ENCODE assay signal across 1 cellular context in the genomic region with DNA sequence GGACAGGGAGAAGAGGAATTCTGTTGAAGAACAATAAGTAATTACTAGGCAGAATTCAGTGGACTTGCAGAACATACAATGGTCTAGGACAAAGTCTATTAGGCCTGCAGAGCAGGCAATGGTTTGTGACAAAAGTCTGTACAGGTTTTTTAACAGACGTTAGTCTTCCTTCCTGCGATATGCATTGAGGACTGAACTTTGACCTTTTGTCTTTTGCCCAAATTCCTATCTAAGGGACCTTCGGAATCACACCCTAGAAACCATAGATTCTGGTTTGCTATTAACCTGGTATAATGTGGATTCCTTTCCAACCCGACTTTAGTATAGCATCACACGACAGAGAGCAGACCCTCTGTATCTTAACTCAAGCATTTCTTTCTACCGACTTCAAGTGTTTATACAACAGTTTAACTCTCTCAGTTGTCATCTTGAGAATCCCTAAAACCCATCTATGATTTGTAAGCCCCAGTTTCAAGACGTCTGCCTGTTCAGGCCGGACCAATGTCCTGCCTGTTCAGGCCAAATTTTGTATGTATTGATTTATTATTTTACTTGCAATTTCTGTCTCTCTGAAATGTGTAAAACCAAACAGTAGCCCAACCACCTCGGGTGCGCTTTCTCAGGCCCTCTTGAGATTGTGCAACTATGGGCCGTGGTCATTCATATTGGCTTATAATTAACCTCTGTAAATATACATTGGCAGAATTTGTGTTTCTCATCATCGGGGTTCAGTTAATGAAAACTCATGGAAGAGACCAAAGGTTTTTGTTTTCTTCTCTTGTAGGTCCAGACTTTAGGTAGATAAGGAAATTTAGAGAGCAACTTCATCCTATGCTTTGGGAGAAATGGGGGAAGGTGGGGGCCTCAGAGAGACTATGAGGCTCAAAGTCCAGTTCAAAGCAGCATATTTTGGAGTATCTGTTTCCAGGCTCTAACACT.
A peak's percentile ranks its signal among the peaks of the same experiment; 100 is the strongest.
TF ChIP-seq lines count a peak whose summit lies in the region.

No MANE protein-coding gene starts in this region.

TF ChIP-seq in HepG2, 621 proteins besides CTCF, POLR2A, EP300 and RAD21 (continued from another document and continues in another):
- TF ChIP-seq, protein P1, sequence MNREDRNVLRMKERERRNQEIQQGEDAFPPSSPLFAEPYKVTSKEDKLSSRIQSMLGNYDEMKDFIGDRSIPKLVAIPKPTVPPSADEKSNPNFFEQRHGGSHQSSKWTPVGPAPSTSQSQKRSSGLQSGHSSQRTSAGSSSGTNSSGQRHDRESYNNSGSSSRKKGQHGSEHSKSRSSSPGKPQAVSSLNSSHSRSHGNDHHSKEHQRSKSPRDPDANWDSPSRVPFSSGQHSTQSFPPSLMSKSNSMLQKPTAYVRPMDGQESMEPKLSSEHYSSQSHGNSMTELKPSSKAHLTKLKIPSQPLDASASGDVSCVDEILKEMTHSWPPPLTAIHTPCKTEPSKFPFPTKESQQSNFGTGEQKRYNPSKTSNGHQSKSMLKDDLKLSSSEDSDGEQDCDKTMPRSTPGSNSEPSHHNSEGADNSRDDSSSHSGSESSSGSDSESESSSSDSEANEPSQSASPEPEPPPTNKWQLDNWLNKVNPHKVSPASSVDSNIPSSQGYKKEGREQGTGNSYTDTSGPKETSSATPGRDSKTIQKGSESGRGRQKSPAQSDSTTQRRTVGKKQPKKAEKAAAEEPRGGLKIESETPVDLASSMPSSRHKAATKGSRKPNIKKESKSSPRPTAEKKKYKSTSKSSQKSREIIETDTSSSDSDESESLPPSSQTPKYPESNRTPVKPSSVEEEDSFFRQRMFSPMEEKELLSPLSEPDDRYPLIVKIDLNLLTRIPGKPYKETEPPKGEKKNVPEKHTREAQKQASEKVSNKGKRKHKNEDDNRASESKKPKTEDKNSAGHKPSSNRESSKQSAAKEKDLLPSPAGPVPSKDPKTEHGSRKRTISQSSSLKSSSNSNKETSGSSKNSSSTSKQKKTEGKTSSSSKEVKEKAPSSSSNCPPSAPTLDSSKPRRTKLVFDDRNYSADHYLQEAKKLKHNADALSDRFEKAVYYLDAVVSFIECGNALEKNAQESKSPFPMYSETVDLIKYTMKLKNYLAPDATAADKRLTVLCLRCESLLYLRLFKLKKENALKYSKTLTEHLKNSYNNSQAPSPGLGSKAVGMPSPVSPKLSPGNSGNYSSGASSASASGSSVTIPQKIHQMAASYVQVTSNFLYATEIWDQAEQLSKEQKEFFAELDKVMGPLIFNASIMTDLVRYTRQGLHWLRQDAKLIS (CRISPR knock-in tag; IDR thresholded peaks at IDR 0.05), result no peak
- TF ChIP-seq SCMH1 (CRISPR knock-in tag; IDR thresholded peaks at IDR 0.05; ENCODE audit: borderline replicate concordance), result no peak
- TF ChIP-seq GABPA (IDR thresholded peaks at IDR 0.05; ENCODE audit: low read depth, low read length), result no peak
- peak; percentile 5; the same call in 1 of the 2 replicates for TF ChIP-seq GABPA (CRISPR knock-in tag; IDR thresholded peaks at IDR 0.05; ENCODE audit: low read depth)
- no peak for TF ChIP-seq ZBTB3 (CRISPR knock-in tag; IDR thresholded peaks at IDR 0.05; ENCODE audit: borderline replicate concordance, low read depth)
- no peak for TF ChIP-seq ZNF12 (CRISPR knock-in tag; IDR thresholded peaks at IDR 0.05)
- TF ChIP-seq NPAS2 (CRISPR knock-in tag; IDR thresholded peaks at IDR 0.05; ENCODE audit: borderline replicate concordance), result no peak
- TF ChIP-seq ZNF253 (CRISPR knock-in tag; IDR thresholded peaks at IDR 0.05; ENCODE audit: borderline replicate concordance), result no peak
- peak; percentile 52; the same call in 1 of the 2 replicates for TF ChIP-seq GFI1 (CRISPR knock-in tag; IDR thresholded peaks at IDR 0.05; ENCODE audit: borderline replicate concordance)
- TF ChIP-seq, protein P2, sequence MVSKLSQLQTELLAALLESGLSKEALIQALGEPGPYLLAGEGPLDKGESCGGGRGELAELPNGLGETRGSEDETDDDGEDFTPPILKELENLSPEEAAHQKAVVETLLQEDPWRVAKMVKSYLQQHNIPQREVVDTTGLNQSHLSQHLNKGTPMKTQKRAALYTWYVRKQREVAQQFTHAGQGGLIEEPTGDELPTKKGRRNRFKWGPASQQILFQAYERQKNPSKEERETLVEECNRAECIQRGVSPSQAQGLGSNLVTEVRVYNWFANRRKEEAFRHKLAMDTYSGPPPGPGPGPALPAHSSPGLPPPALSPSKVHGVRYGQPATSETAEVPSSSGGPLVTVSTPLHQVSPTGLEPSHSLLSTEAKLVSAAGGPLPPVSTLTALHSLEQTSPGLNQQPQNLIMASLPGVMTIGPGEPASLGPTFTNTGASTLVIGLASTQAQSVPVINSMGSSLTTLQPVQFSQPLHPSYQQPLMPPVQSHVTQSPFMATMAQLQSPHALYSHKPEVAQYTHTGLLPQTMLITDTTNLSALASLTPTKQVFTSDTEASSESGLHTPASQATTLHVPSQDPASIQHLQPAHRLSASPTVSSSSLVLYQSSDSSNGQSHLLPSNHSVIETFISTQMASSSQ (IDR thresholded peaks at IDR 0.05; ENCODE audit: low read depth), result peak; percentile 97
- TF ChIP-seq, protein P2 (CRISPR knock-in tag; IDR thresholded peaks at IDR 0.05; ENCODE audit: borderline replicate concordance), result peak; percentile 96
- TF ChIP-seq BCL6 (CRISPR knock-in tag; IDR thresholded peaks at IDR 0.05), result peak; percentile 75
- TF ChIP-seq RFX1 (IDR thresholded peaks at IDR 0.05), result no peak
- no peak for TF ChIP-seq ZNF530 (CRISPR knock-in tag; IDR thresholded peaks at IDR 0.05; ENCODE audit: low read depth)
- peak; percentile 35 for TF ChIP-seq TEAD3 (CRISPR knock-in tag; optimal IDR thresholded peaks at IDR 0.05; ENCODE audit: borderline replicate concordance)
- no peak for TF ChIP-seq ZNF660 (CRISPR knock-in tag; IDR thresholded peaks at IDR 0.05; ENCODE audit: borderline replicate concordance, low read depth)
- TF ChIP-seq THYN1 (CRISPR knock-in tag; IDR thresholded peaks at IDR 0.05; ENCODE audit: borderline replicate concordance, low read depth), result no peak
- TF ChIP-seq SOX6 (IDR thresholded peaks at IDR 0.05), result no peak
- TF ChIP-seq SOX6 (CRISPR knock-in tag; IDR thresholded peaks at IDR 0.05), result peak; percentile 85
- TF ChIP-seq, protein P3, sequence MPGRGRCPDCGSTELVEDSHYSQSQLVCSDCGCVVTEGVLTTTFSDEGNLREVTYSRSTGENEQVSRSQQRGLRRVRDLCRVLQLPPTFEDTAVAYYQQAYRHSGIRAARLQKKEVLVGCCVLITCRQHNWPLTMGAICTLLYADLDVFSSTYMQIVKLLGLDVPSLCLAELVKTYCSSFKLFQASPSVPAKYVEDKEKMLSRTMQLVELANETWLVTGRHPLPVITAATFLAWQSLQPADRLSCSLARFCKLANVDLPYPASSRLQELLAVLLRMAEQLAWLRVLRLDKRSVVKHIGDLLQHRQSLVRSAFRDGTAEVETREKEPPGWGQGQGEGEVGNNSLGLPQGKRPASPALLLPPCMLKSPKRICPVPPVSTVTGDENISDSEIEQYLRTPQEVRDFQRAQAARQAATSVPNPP (CRISPR knock-in tag; IDR thresholded peaks at IDR 0.05), result 0 out of 2 replicates have a peak, but pooled peaks have one; percentile 74
- TF ChIP-seq ZNF441 (CRISPR knock-in tag; IDR thresholded peaks at IDR 0.05; ENCODE audit: borderline replicate concordance), result 0 out of 2 replicates have a peak, but pooled peaks have one; percentile 26
- peak; percentile 52; the same call in 1 of the 2 replicates for TF ChIP-seq NKX3-1 (CRISPR knock-in tag; IDR thresholded peaks at IDR 0.05)
- TF ChIP-seq ZNF619 (CRISPR knock-in tag; IDR thresholded peaks at IDR 0.05), result no peak
- TF ChIP-seq ISL2 (CRISPR knock-in tag; IDR thresholded peaks at IDR 0.05), result peak; percentile 74
- TF ChIP-seq SOX5 (CRISPR knock-in tag; IDR thresholded peaks at IDR 0.05; ENCODE audit: borderline replicate concordance), result peak; percentile 71
- TF ChIP-seq, protein P4, sequence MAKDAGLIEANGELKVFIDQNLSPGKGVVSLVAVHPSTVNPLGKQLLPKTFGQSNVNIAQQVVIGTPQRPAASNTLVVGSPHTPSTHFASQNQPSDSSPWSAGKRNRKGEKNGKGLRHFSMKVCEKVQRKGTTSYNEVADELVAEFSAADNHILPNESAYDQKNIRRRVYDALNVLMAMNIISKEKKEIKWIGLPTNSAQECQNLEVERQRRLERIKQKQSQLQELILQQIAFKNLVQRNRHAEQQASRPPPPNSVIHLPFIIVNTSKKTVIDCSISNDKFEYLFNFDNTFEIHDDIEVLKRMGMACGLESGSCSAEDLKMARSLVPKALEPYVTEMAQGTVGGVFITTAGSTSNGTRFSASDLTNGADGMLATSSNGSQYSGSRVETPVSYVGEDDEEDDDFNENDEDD (CRISPR knock-in tag; IDR thresholded peaks at IDR 0.05; ENCODE audit: borderline replicate concordance), result no peak
- no peak for TF ChIP-seq CBX1 (IDR thresholded peaks at IDR 0.05; ENCODE audit: low read depth)
- no peak for TF ChIP-seq YEATS2 (CRISPR knock-in tag; IDR thresholded peaks at IDR 0.05; ENCODE audit: borderline replicate concordance)
- TF ChIP-seq, protein P5, sequence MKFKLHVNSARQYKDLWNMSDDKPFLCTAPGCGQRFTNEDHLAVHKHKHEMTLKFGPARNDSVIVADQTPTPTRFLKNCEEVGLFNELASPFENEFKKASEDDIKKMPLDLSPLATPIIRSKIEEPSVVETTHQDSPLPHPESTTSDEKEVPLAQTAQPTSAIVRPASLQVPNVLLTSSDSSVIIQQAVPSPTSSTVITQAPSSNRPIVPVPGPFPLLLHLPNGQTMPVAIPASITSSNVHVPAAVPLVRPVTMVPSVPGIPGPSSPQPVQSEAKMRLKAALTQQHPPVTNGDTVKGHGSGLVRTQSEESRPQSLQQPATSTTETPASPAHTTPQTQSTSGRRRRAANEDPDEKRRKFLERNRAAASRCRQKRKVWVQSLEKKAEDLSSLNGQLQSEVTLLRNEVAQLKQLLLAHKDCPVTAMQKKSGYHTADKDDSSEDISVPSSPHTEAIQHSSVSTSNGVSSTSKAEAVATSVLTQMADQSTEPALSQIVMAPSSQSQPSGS (CRISPR knock-in tag; IDR thresholded peaks at IDR 0.05), result 0 out of 2 replicates have a peak, but pooled peaks have one; percentile 20
- no peak for TF ChIP-seq ZNF549 (CRISPR knock-in tag; IDR thresholded peaks at IDR 0.05)
- TF ChIP-seq, protein P6, sequence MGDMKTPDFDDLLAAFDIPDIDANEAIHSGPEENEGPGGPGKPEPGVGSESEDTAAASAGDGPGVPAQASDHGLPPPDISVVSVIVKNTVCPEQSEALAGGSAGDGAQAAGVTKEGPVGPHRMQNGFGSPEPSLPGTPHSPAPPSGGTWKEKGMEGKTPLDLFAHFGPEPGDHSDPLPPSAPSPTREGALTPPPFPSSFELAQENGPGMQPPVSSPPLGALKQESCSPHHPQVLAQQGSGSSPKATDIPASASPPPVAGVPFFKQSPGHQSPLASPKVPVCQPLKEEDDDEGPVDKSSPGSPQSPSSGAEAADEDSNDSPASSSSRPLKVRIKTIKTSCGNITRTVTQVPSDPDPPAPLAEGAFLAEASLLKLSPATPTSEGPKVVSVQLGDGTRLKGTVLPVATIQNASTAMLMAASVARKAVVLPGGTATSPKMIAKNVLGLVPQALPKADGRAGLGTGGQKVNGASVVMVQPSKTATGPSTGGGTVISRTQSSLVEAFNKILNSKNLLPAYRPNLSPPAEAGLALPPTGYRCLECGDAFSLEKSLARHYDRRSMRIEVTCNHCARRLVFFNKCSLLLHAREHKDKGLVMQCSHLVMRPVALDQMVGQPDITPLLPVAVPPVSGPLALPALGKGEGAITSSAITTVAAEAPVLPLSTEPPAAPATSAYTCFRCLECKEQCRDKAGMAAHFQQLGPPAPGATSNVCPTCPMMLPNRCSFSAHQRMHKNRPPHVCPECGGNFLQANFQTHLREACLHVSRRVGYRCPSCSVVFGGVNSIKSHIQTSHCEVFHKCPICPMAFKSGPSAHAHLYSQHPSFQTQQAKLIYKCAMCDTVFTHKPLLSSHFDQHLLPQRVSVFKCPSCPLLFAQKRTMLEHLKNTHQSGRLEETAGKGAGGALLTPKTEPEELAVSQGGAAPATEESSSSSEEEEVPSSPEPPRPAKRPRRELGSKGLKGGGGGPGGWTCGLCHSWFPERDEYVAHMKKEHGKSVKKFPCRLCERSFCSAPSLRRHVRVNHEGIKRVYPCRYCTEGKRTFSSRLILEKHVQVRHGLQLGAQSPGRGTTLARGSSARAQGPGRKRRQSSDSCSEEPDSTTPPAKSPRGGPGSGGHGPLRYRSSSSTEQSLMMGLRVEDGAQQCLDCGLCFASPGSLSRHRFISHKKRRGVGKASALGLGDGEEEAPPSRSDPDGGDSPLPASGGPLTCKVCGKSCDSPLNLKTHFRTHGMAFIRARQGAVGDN (CRISPR knock-in tag; IDR thresholded peaks at IDR 0.05), result no peak
- TF ChIP-seq, protein P7, sequence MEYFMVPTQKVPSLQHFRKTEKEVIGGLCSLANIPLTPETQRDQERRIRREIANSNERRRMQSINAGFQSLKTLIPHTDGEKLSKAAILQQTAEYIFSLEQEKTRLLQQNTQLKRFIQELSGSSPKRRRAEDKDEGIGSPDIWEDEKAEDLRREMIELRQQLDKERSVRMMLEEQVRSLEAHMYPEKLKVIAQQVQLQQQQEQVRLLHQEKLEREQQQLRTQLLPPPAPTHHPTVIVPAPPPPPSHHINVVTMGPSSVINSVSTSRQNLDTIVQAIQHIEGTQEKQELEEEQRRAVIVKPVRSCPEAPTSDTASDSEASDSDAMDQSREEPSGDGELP (IDR thresholded peaks at IDR 0.05; ENCODE audit: borderline replicate concordance, low read depth), result no peak
- TF ChIP-seq ARID2 (CRISPR knock-in tag; IDR thresholded peaks at IDR 0.05; ENCODE audit: borderline replicate concordance), result 0 out of 2 replicates have a peak, but pooled peaks have one; percentile 28
- 0 out of 2 replicates have a peak, but pooled peaks have one; percentile 45 for TF ChIP-seq SIN3B (IDR thresholded peaks at IDR 0.05; ENCODE audit: low read length)
- TF ChIP-seq, protein P8, sequence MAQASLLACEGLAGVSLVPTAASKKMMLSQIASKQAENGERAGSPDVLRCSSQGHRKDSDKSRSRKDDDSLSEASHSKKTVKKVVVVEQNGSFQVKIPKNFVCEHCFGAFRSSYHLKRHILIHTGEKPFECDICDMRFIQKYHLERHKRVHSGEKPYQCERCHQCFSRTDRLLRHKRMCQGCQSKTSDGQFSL (CRISPR knock-in tag; IDR thresholded peaks at IDR 0.05), result no peak
- TF ChIP-seq, protein P9, sequence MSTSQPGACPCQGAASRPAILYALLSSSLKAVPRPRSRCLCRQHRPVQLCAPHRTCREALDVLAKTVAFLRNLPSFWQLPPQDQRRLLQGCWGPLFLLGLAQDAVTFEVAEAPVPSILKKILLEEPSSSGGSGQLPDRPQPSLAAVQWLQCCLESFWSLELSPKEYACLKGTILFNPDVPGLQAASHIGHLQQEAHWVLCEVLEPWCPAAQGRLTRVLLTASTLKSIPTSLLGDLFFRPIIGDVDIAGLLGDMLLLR (CRISPR knock-in tag; IDR thresholded peaks at IDR 0.05), result no peak
- peak; percentile 44; the same call in 1 of the 2 replicates for TF ChIP-seq HOXA3 (CRISPR knock-in tag; IDR thresholded peaks at IDR 0.05)
- peak; percentile 88 for TF ChIP-seq NCOR1 (IDR thresholded peaks at IDR 0.05; ENCODE audit: borderline replicate concordance, low read length)
- no peak for TF ChIP-seq ZFP62 (CRISPR knock-in tag; IDR thresholded peaks at IDR 0.05)
- TF ChIP-seq FOXK1 (CRISPR knock-in tag; IDR thresholded peaks at IDR 0.05; ENCODE audit: borderline replicate concordance, low read depth), result no peak; the same call in 1 of the 2 replicates
